ENCODE assay signal across 1 cellular context in genomic region chr1:68112835-68113243, GRCh38.
A peak's percentile ranks its signal among the peaks of the same experiment; 100 is the strongest.
TF ChIP-seq lines count a peak whose summit lies in the region.

No MANE protein-coding gene starts in this region.

TF ChIP-seq in HEK293, 187 proteins besides CTCF, POLR2A, EP300 and RAD21 (continued from another document):
- no peak for TF ChIP-seq ZNF18 (tag by site-specific recombination; IDR thresholded peaks at IDR 0.05)
- TF ChIP-seq ZNF184 (tag by site-specific recombination; IDR thresholded peaks at IDR 0.05) = peak; percentile 34; the same call in 1 of the 2 replicates
- no peak for TF ChIP-seq ZSCAN30 (tag by site-specific recombination; IDR thresholded peaks at IDR 0.05)
- TF ChIP-seq ZNF391 (tag by site-specific recombination; IDR thresholded peaks at IDR 0.05; ENCODE audit: borderline replicate concordance, low read depth) = no peak
